Comparison of ENCODE assay signal across 21 cellular contexts in genomic region chr4:136725286-136726081, GRCh38.
DNase-seq lines count a peak whose midpoint lies in the region; ATAC-seq and TF ChIP-seq lines count a peak whose summit lies in the region.
"Had no signal": no experiment of that assay in that cellular context is flagged by ENCODE, and none has a peak within 500 bp of the region (broad histone marks: within the 10 kb centered on the region; RNA-seq: fewer than 3 reads in every experiment).

No MANE protein-coding gene starts in this region.

- H3K4me3 Mint-ChIP-seq in effector memory CD8-positive, alpha-beta T cell: no peak overlapping the region

- H3K27me3 Mint-ChIP-seq in effector memory CD8-positive, alpha-beta T cell: no peaks in the 10 kb centered on the region

- no peaks in the 10 kb centered on the region for H3K27me3 ChIP-seq in MG63
- H3K27me3 ChIP-seq in adrenal gland: no peaks in the 10 kb centered on the region

- no peak for TF ChIP-seq POLR2A in adrenal gland (IDR thresholded peaks at IDR 0.05)

- H3K4me1 ChIP-seq in adrenal gland (replicated peaks in 1 of 2): no peaks in the 10 kb centered on the region

- H3K36me3 ChIP-seq in MG63: no peaks in the 10 kb centered on the region
- no peaks in the 10 kb centered on the region for H3K36me3 ChIP-seq in adrenal gland (replicated peaks in 1 of 2)

- intact Hi-C loops in adrenal gland (cut with DNase I): no loop called here

- no peak overlapping the region for H3K27ac Mint-ChIP-seq in effector memory CD8-positive, alpha-beta T cell

- in situ Hi-C loops in astrocyte of the cerebellum (cut with HindIII; ENCODE audit: low sequenced_read_pairs): no loop called here

- H3K9me3 ChIP-seq in MG63 (no peaks in the 10 kb centered on the region), adrenal gland (replicated peaks in 1 of 3) (no peaks in the 10 kb centered on the region)

- no peak overlapping the region for H3K27ac ChIP-seq in adrenal gland
- H3K27ac ChIP-seq: KMS-11 had no signal

- no peak overlapping the region for H3K4me3 ChIP-seq in MG63
- no peak overlapping the region for H3K4me3 ChIP-seq in astrocyte of the cerebellum (ENCODE audit: low read depth, low read length)
- H3K4me3 ChIP-seq in epithelial cell of esophagus (ENCODE audit: low read length): no peak overlapping the region
- H3K4me3 ChIP-seq in adrenal gland: no peak overlapping the region

- DNase-seq in MG63: peak; percentile 1
- DNase-seq in astrocyte of the cerebellum (ENCODE audit: low read depth): peak; percentile 3
- peak; percentile 2 for DNase-seq in epithelial cell of esophagus (ENCODE audit: low read depth)
- peak; percentile 32 for DNase-seq in iris pigment epithelial cell (ENCODE audit: low read depth)
- no peak for DNase-seq in hepatic stellate cell (ENCODE audit: low spot score)
- DNase-seq in effector memory CD8-positive, alpha-beta T cell: no peak
- DNase-seq in omental fat pad (ENCODE audit: low spot score): no peak
- DNase-seq in adrenal gland: no peak
- DNase-seq: Calu3, DMS79 treated with DMSO at 0.1 percent for 48 hours, HCEC 1CT, NCI-H1092, NCI-H1417 treated with DMSO at 0.1 percent for 48 hours, NCI-H1694 treated with DMSO at 0.1 percent for 48 hours, NCI-H2081, NCI-H2227 treated with DMSO at 0.1 percent for 48 hours, NCI-H510A, NCI-H69, SHP77 treated with DMSO at 0.1 percent for 48 hours had no signal

- no peak for ATAC-seq in effector memory CD8-positive, alpha-beta T cell (replicated peaks)
- no peak for ATAC-seq in omental fat pad (ENCODE audit: low FRiP score)
- ATAC-seq: Panc1 had no signal

- 61 to 74% (median 63%) methylated on average over 4 of the region's 4 CpGs for WGBS in adrenal gland, 4 donors

- TF ChIP-seq CTCF in astrocyte of the cerebellum (IDR thresholded peaks at IDR 0.05; ENCODE audit: low read depth, low read length, missing control alignments) (no peak), epithelial cell of esophagus (IDR thresholded peaks at IDR 0.05; ENCODE audit: insufficient read depth, low read depth, low read length, missing control alignments) (no peak), omental fat pad (IDR thresholded peaks at IDR 0.05) (no peak), adrenal gland (IDR thresholded peaks at IDR 0.05) (no peak)

- peaks cover 6 to 27% of the 10 kb centered on the region in 2 donors for H3K9me3 Mint-ChIP-seq in effector memory CD8-positive, alpha-beta T cell

- no peaks in the 10 kb centered on the region for H3K36me3 Mint-ChIP-seq in effector memory CD8-positive, alpha-beta T cell (ENCODE audit: insufficient read depth)

- H3K4me1 Mint-ChIP-seq in effector memory CD8-positive, alpha-beta T cell (ENCODE audit: low read depth in 2 of 2): peaks cover 4 to 7% of the 10 kb centered on the region in 2 donors

Comparison
In these comparisons a context has a peak if more than half of its experiments do, and no peak if none do; other contexts are left out.
1. DNase-seq: peak in MG63 (single experiment), astrocyte of the cerebellum (single experiment), epithelial cell of esophagus (single experiment) and iris pigment epithelial cell (single experiment); none in hepatic stellate cell (single experiment), effector memory CD8-positive, alpha-beta T cell (0 of 3), omental fat pad (single experiment) and adrenal gland (0 of 7).